Comparison of ENCODE assay signal across 24 cellular contexts in the genomic region with DNA sequence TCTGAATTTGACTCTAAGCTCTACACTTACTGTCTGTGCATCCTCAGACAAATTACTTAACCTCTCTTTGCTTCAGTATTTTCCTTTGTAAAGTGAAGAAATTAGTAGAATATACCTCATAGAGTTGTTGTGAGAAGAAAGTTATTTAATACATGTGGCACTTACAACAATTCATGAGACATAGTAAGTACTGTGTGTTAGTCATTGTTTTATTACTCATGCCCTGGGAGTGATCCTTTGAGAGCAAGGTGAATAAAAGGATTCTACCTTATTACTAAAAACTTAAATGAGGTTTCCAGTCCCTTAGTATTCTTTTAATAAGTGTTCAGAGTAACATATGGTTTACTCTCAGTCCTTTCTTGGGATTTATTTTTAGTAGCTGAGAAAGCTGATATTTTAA.
"Had no signal": no experiment of that assay in that cellular context is flagged by ENCODE, and none has a peak within 500 bp of the region (broad histone marks: within the 10 kb centered on the region; RNA-seq: fewer than 3 reads in every experiment).

No MANE protein-coding gene starts in this region.

- H3K27ac ChIP-seq: brain microvascular endothelial cell, Peyer's patch, VCaP had no signal

- DNase-seq: activated CD4-positive, alpha-beta memory T cell treated with anti-CD3 and anti-CD28 coated beads, Interleukin-2, amount 10 ng/mL, durations not matched to agents 7 days and 5 days; activated CD4-positive, alpha-beta T cell treated with anti-CD3 and anti-CD28 coated beads, Interleukin-2, amount 50 U/mL, for 1 hour; activated CD4-positive, CD25-positive, alpha-beta regulatory T cell; activated gamma-delta T cell treated with Interleukin-2 at 50 U/mL for 16 hours; activated naive CD4-positive, alpha-beta T cell treated with anti-CD3 and anti-CD28 coated beads, Interleukin-2, amount 10 ng/mL, durations not matched to agents 7 days and 5 days; activated naive CD8-positive, alpha-beta T cell treated with anti-CD3 and anti-CD28 coated beads for 36 hours; activated T-cell treated with anti-CD3 and anti-CD28 coated beads for 4 hours; activated T-cell treated with anti-CD3 and anti-CD28 coated beads, Interleukin-2, amount 50 U/mL, for 72 hours; brain microvascular endothelial cell; caudate nucleus; KG1; NCI-H1092; NCI-H1417; NCI-H1694; NCI-H2029; NCI-H510A treated with DMSO at 0.1 percent for 48 hours; NCI-H69; NK-92 treated with Interleukin-12 subunit alpha and Interleukin-12 subunit beta, amount 100 ng/mL, for 24 hours; OCI-M1; Peyer's patch; SIG-M5; T-helper 17 cell; T-helper 9 cell had no signal

- H3K4me1 ChIP-seq: Peyer's patch had no signal

- H3K36me3 ChIP-seq: brain microvascular endothelial cell, Peyer's patch had no signal

- H3K27me3 ChIP-seq: brain microvascular endothelial cell, Peyer's patch had no signal

- H3K9me3 ChIP-seq: Peyer's patch had no signal

- H3K4me3 ChIP-seq: Peyer's patch had no signal
